Comparison of ENCODE assay signal across 6 cellular contexts in the genomic region with DNA sequence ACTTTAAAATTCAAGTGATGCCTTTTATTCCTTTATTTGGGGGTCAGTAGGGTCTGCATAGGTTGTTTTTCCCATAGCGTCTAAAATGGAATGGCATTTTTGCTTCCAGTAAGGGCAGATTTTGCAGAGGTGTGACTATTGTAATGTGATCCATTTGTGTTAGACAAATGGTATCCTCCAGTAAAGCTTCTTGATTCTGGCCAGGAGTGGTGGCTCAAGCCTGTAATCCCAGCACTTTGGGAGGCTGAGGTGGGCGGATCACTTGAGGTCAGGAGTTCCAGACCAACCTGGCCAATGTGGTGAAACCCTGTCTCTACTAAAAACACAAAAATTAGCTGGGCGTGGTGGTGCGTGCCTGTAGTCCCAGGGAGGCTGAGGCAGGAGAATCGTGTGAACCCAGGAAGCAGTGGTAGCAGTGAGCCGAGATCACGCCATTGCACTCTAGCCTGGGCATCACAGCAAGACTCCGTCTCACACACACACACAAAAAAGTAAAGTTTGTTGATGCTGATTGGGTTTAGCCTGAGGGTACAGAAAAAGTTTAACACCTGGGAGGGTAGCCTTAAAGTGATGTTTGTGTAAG. TPM values are rescaled to one million over a fixed set of nuclear protein-coding genes. Genes with fewer than 3 reads are reported as not detected.
DNase-seq lines count a peak whose midpoint lies in the region; ATAC-seq and TF ChIP-seq lines count a peak whose summit lies in the region.
"Not testable (repeated sequence)": the region's sequence is repeated elsewhere in the genome, so short reads cannot be mapped to it uniquely, and the experiment has no call there.

No MANE protein-coding gene starts in this region.

- H3K27me3 ChIP-seq in lung (ENCODE audit: control insufficient read depth, insufficient read depth); skeletal muscle satellite cell (ENCODE audit: control insufficient read depth, insufficient read depth, low read length): not testable (repeated sequence)

- peaks cover 9 to 11% of the 10 kb centered on the region in 2 donors for H3K4me1 ChIP-seq in lung (ENCODE audit: control insufficient read depth in 2 of 2, insufficient read depth in 2 of 2, low read length in 2 of 2)
- peaks cover 38% of the 10 kb centered on the region for H3K4me1 ChIP-seq in skeletal muscle satellite cell (ENCODE audit: control insufficient read depth, insufficient read depth, low read length)

- H3K4me3 Mint-ChIP-seq in activated naive CD8-positive, alpha-beta T cell: peak overlapping the region; percentile 79

- H3K27ac ChIP-seq in lung (ENCODE audit: low read depth in 1 of 2, low read length in 1 of 2): peak overlapping the region; percentile 55 to 91

- peak overlapping the region; percentile 85 for H3K4me2 ChIP-seq in skeletal muscle satellite cell (ENCODE audit: low read length)

- WGBS in lung, 2 donors: 40 to 43% methylated on average over 8 of the region's 8 CpGs

- H3K27ac Mint-ChIP-seq in activated naive CD8-positive, alpha-beta T cell: peak overlapping the region; percentile 88

- H3K36me3 Mint-ChIP-seq in activated naive CD8-positive, alpha-beta T cell: not testable (repeated sequence)

- not testable (repeated sequence) for TF ChIP-seq CTCF in AG09309 (IDR thresholded peaks at IDR 0.05; ENCODE audit: control insufficient read depth, insufficient read depth, low read depth, low read length, missing control alignments); epithelial cell of proximal tubule (conservative IDR thresholded peaks at IDR 0.05; ENCODE audit: low read depth, low read length); lung (IDR thresholded peaks at IDR 0.05; ENCODE audit: control extremely low read depth, extremely low read depth)

- not testable (repeated sequence) for ATAC-seq in lung (ENCODE audit: insufficient read depth, low FRiP score)

- not testable (repeated sequence) for H3K27me3 Mint-ChIP-seq in activated naive CD8-positive, alpha-beta T cell

- not testable (repeated sequence) for H3K9ac ChIP-seq in skeletal muscle satellite cell (ENCODE audit: low read depth, low read length)

- DNase-seq in AG09309 (ENCODE audit: low read depth); epithelial cell of proximal tubule (ENCODE audit: low read depth); lung (ENCODE audit: low spot score): not testable (repeated sequence)
- DNase-seq in NCI-H82 (lab: John Stamatoyannopoulos, UW): peak; percentile 41

- peak overlapping the region; percentile 44 for H3K4me3 ChIP-seq in AG09309 (ENCODE audit: control insufficient read depth, low read depth, low read length)
- H3K4me3 ChIP-seq in epithelial cell of proximal tubule (ENCODE audit: low read depth, low read length): peak overlapping the region; percentile 43
- H3K4me3 ChIP-seq in lung: not testable (repeated sequence)
- peak overlapping the region; percentile 67 for H3K4me3 ChIP-seq in skeletal muscle satellite cell (ENCODE audit: low read length)

- H3K9me3 ChIP-seq in lung (ENCODE audit: control insufficient read depth in 2 of 2, insufficient read depth in 1 of 2, low read length in 1 of 2); skeletal muscle satellite cell (replicated peaks; ENCODE audit: low read length): not testable (repeated sequence)

- H3K36me3 ChIP-seq in lung (ENCODE audit: control insufficient read depth in 2 of 2, insufficient read depth in 2 of 2, low read length in 2 of 2); skeletal muscle satellite cell (ENCODE audit: insufficient read depth, low read length): not testable (repeated sequence)

- peaks cover 52% of the 10 kb centered on the region for H3K4me1 Mint-ChIP-seq in activated naive CD8-positive, alpha-beta T cell (ENCODE audit: low read depth)

- not testable (repeated sequence) for H3K9me3 Mint-ChIP-seq in activated naive CD8-positive, alpha-beta T cell (ENCODE audit: low read depth)

RNA-seq across cellular contexts. Expression of a gene that starts 2.7 kb away (rescaled TPM):
- 116 and 139 TPM in 2 replicates for total RNA-seq in epithelial cell of proximal tubule
- 1,000 to 10,000 TPM in 1 of 2 donors, 100 to 1,000 TPM in 1; 118 to 1,149 TPM for total RNA-seq in lung
- polyA plus RNA-seq in lung: 100 to 1,000 TPM in 1 of 2 donors, 10 to 100 TPM in 1; 90.6 to 161 TPM
- 42.2 and 44.6 TPM in 2 replicates for total RNA-seq in skeletal muscle satellite cell (2012; rRNA removed)

RNA-seq across cellular contexts. Expression of a gene that starts 2.9 kb away (rescaled TPM):
- total RNA-seq in epithelial cell of proximal tubule (0.29 and 0.35 TPM in 2 replicates), lung (1 to 10 TPM; 1.9 to 2.3 TPM)
- 1 to 10 TPM; 1.0 to 1.2 TPM for polyA plus RNA-seq in lung
- total RNA-seq in skeletal muscle satellite cell (2012; rRNA removed): 0.44 and 0.76 TPM in 2 replicates

RNA-seq across cellular contexts. Expression of a gene that starts 9.5 kb away (rescaled TPM):
- total RNA-seq in epithelial cell of proximal tubule (58.4 and 136 TPM in 2 replicates), lung (1,000 to 10,000 TPM in 1 of 2 donors, 10 to 100 TPM in 1; 99.7 to 1,377 TPM)
- 10 to 100 TPM; 33.2 to 99.0 TPM for polyA plus RNA-seq in lung
- 104 and 107 TPM in 2 replicates for total RNA-seq in skeletal muscle satellite cell (2012; rRNA removed)

RNA-seq across cellular contexts. Expression of a gene that starts 11.3 kb away (rescaled TPM):
- total RNA-seq in epithelial cell of proximal tubule (112 and 157 TPM in 2 replicates), lung (10 to 100 TPM; 22.0 to 39.4 TPM)
- 10 to 100 TPM; 52.0 to 66.7 TPM for polyA plus RNA-seq in lung
- total RNA-seq in skeletal muscle satellite cell (2012; rRNA removed): 46.1 and 49.7 TPM in 2 replicates

RNA-seq across cellular contexts. Expression of a gene that starts 22.5 kb away (rescaled TPM):
- total RNA-seq in epithelial cell of proximal tubule (113 and 166 TPM in 2 replicates), lung (10 to 100 TPM; 32.2 to 95.4 TPM)
- polyA plus RNA-seq in lung: 10 to 100 TPM; 36.3 to 45.8 TPM
- 94.8 and 116 TPM in 2 replicates for total RNA-seq in skeletal muscle satellite cell (2012; rRNA removed)
